4 cellular contexts compared by ENCODE assay signal in genomic region chr2:232394431-232394830, GRCh38. TPM values are rescaled to one million over a fixed set of nuclear protein-coding genes. Genes with fewer than 3 reads are reported as not detected.
"Had no signal": no experiment of that assay in that cellular context is flagged by ENCODE, and none has a peak within 500 bp of the region (broad histone marks: within the 10 kb centered on the region; RNA-seq: fewer than 3 reads in every experiment).

No MANE protein-coding gene starts in this region.

RNA-seq across cellular contexts. Expression of gene ALPG, which starts 12.2 kb away (rescaled TPM):
- total RNA-seq: LHCN-M2, M059J, MCF 10A, NCI-H460 had no signal

RNA-seq across cellular contexts. Expression of gene ALPP, which starts 15.9 kb away (rescaled TPM):
- total RNA-seq: LHCN-M2, NCI-H460 had no signal
